1 cellular context compared by ENCODE assay signal in genomic region chr1:182615468-182616129, GRCh38.
TF ChIP-seq lines count a peak whose summit lies in the region.

No MANE protein-coding gene starts in this region.

TF ChIP-seq in WTC11, 78 proteins besides CTCF, POLR2A, EP300 and RAD21 (continued from another document):
- TF ChIP-seq STAT6 (CRISPR knock-in tag; conservative IDR thresholded peaks at IDR 0.05; ENCODE audit: low read depth) (no peak), USF2 (CRISPR knock-in tag; IDR thresholded peaks at IDR 0.05) (no peak), ZNF281 (CRISPR knock-in tag; IDR thresholded peaks at IDR 0.05) (no peak), ZNF232 (CRISPR knock-in tag; IDR thresholded peaks at IDR 0.05) (no peak), ETV6 (CRISPR knock-in tag; IDR thresholded peaks at IDR 0.05) (no peak), GRHL2 (CRISPR knock-in tag; IDR thresholded peaks at IDR 0.05; ENCODE audit: insufficient replicate concordance, severe bottlenecking) (no peak), USF1 (CRISPR knock-in tag; IDR thresholded peaks at IDR 0.05) (no peak), RORB (CRISPR knock-in tag; IDR thresholded peaks at IDR 0.05) (no peak), ERG (CRISPR knock-in tag; IDR thresholded peaks at IDR 0.05) (no peak)
